ENCODE assay signal across 12 cellular contexts in the genomic region with DNA sequence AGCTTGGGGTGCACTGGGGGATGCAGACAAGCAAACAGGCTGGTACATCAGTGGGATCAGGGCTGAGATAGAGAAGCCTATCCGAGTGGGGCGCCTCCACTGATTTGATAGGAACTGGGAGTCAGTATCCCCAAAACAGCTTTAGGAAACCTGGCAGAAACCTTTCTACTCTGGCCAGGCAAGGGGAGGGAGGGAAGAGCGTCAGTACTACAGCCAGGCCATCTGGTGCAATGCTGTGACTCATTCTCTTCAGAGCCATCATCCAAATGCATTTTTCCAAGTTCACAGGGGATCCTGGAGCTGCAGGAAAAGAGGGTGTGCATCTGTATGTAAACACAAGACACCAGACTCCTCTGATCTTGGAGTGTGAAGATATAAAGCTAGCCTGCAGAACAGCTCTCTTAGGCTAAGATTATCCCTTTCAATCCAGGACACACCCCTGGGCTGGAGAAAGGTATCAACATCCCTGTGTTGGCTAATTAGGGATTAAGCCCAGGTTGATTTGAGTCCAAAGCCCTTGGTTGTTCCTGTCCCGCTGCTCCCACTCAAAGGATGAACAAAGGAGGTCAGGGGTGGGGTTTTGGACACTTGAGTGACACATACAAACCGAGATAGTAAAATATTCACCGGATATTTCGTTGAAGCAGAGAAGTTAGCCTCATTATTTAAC. TPM values are rescaled to one million over a fixed set of nuclear protein-coding genes. Genes with fewer than 3 reads are reported as not detected.
DNase-seq lines count a peak whose midpoint lies in the region; ATAC-seq and TF ChIP-seq lines count a peak whose summit lies in the region.
"Had no signal": no experiment of that assay in that cellular context is flagged by ENCODE, and none has a peak within 500 bp of the region (broad histone marks: within the 10 kb centered on the region; RNA-seq: fewer than 3 reads in every experiment).

No MANE protein-coding gene starts in this region.

- no peaks in the 10 kb centered on the region for H3K27me3 Mint-ChIP-seq in chondrocyte (ENCODE audit: low read depth)
- H3K27me3 Mint-ChIP-seq in mesothelial cell of epicardium (ENCODE audit: low read depth) = peaks cover 18% of the 10 kb centered on the region
- peaks cover 0 to 6% (median 2%) of the 10 kb centered on the region in 5 donors for H3K27me3 Mint-ChIP-seq in naive thymus-derived CD8-positive, alpha-beta T cell
- peaks cover 3% of the 10 kb centered on the region for H3K27me3 Mint-ChIP-seq in activated T-cell treated with anti-CD3 and anti-CD28 coated beads, Interleukin-2, amount 50 U/mL, for 4 hours (ENCODE audit: low read depth)

- TF ChIP-seq CTCF in chondrocyte (IDR thresholded peaks at IDR 0.05) (no peak), mesothelial cell of epicardium (IDR thresholded peaks at IDR 0.05; ENCODE audit: unreplicated experiment) (no peak)

- H3K27ac Mint-ChIP-seq in chondrocyte (ENCODE audit: unreplicated experiment) = no peak overlapping the region
- H3K27ac Mint-ChIP-seq in mesothelial cell of epicardium = no peak overlapping the region
- H3K27ac Mint-ChIP-seq in naive thymus-derived CD8-positive, alpha-beta T cell = no peak overlapping the region
- H3K27ac Mint-ChIP-seq: memory B cell had no signal

- H3K4me3 Mint-ChIP-seq in chondrocyte (ENCODE audit: unreplicated experiment) (no peak overlapping the region), mesothelial cell of epicardium (no peak overlapping the region)
- no peak overlapping the region for H3K4me3 Mint-ChIP-seq in naive thymus-derived CD8-positive, alpha-beta T cell
- H3K4me3 Mint-ChIP-seq in activated T-cell treated with anti-CD3 and anti-CD28 coated beads, Interleukin-2, amount 50 U/mL, for 4 hours = no peak overlapping the region
- H3K4me3 Mint-ChIP-seq: memory B cell had no signal

- H3K4me1 Mint-ChIP-seq in chondrocyte (ENCODE audit: low read depth) (peaks cover 13% of the 10 kb centered on the region), mesothelial cell of epicardium (no peaks in the 10 kb centered on the region)
- peaks cover 0 to 4% (median under 1%) of the 10 kb centered on the region in 4 donors for H3K4me1 Mint-ChIP-seq in naive thymus-derived CD8-positive, alpha-beta T cell
- peaks cover 1% of the 10 kb centered on the region for H3K4me1 Mint-ChIP-seq in activated T-cell treated with anti-CD3 and anti-CD28 coated beads, Interleukin-2, amount 50 U/mL, for 4 hours (ENCODE audit: low read depth)
- H3K4me1 Mint-ChIP-seq: memory B cell had no signal

- POLR2A ChIA-PET in naive thymus-derived CD8-positive, alpha-beta T cell (lab: Charles Lee) = no interaction called here

- no peak for ATAC-seq in naive thymus-derived CD8-positive, alpha-beta T cell
- no peak for ATAC-seq in activated T-cell treated with anti-CD3 and anti-CD28 coated beads, Interleukin-2, amount 50 U/mL, for 4 hours
- ATAC-seq: K562 had no signal

- DNase-seq in H4 (ENCODE audit: low spot score) = peak; percentile 59
- DNase-seq in amniotic epithelial cell (ENCODE audit: low read depth) = peak; percentile 92
- peak; percentile 58 for DNase-seq in glomerular visceral epithelial cell (ENCODE audit: extremely low spot score)
- peak in 2 of 49 donors; percentile 52 to 62 for DNase-seq in substantia nigra (lab: John Stamatoyannopoulos, UW)
- DNase-seq in chondrocyte (ENCODE audit: low spot score) = no peak
- no peak for DNase-seq in mesothelial cell of epicardium (ENCODE audit: low spot score in 2 of 2, unreplicated experiment in 2 of 2)
- DNase-seq in naive thymus-derived CD8-positive, alpha-beta T cell = no peak
- DNase-seq in activated T-cell treated with anti-CD3 and anti-CD28 coated beads, Interleukin-2, amount 50 U/mL, for 4 hours = no peak
- DNase-seq: GF-D8, stomach had no signal

- peak overlapping the region; percentile 7 for H3K27ac ChIP-seq in substantia nigra (ENCODE audit: low read depth, low read length, poor library complexity, severe bottlenecking)
- H3K27ac ChIP-seq: stomach had no signal

- H3K9me3 Mint-ChIP-seq in chondrocyte (ENCODE audit: low read depth) = no peaks in the 10 kb centered on the region
- no peaks in the 10 kb centered on the region for H3K9me3 Mint-ChIP-seq in mesothelial cell of epicardium
- no peaks in the 10 kb centered on the region for H3K9me3 Mint-ChIP-seq in naive thymus-derived CD8-positive, alpha-beta T cell
- H3K9me3 Mint-ChIP-seq in activated T-cell treated with anti-CD3 and anti-CD28 coated beads, Interleukin-2, amount 50 U/mL, for 4 hours = no peaks in the 10 kb centered on the region
- H3K9me3 Mint-ChIP-seq: memory B cell had no signal

- H3K36me3 Mint-ChIP-seq in chondrocyte (ENCODE audit: low read depth) = no peaks in the 10 kb centered on the region
- no peaks in the 10 kb centered on the region for H3K36me3 Mint-ChIP-seq in mesothelial cell of epicardium
- no peaks in the 10 kb centered on the region for H3K36me3 Mint-ChIP-seq in naive thymus-derived CD8-positive, alpha-beta T cell
- no peaks in the 10 kb centered on the region for H3K36me3 Mint-ChIP-seq in activated T-cell treated with anti-CD3 and anti-CD28 coated beads, Interleukin-2, amount 50 U/mL, for 4 hours (ENCODE audit: insufficient read depth)
- H3K36me3 Mint-ChIP-seq: memory B cell had no signal

RNA-seq across cellular contexts. Expression of gene GALNT15, which starts 9.3 kb away (rescaled TPM):
- not detected in 2 replicates for total RNA-seq in H4 (2014; rRNA removed; shearing (Covaris generic))
- total RNA-seq in chondrocyte = 0.28 to 1.2 TPM (median 0.40 TPM) in 3 replicates
- total RNA-seq in mesothelial cell of epicardium = 0.07 to 0.13 TPM (median 0.11 TPM) in 3 replicates
- total RNA-seq in naive thymus-derived CD8-positive, alpha-beta T cell = not detected
- not detected for polyA plus RNA-seq in naive thymus-derived CD8-positive, alpha-beta T cell
- total RNA-seq in activated T-cell treated with anti-CD3 and anti-CD28 coated beads, Interleukin-2, amount 50 U/mL, for 4 hours = not detected
- total RNA-seq: K562 had no signal
- polyA plus RNA-seq: K562 had no signal

Comparison
In these comparisons a context has a peak if more than half of its experiments do, and no peak if none do; other contexts are left out.
1. DNase-seq: peak in H4 (single experiment), amniotic epithelial cell (single experiment) and glomerular visceral epithelial cell (single experiment); none in chondrocyte (single experiment), mesothelial cell of epicardium (0 of 2), naive thymus-derived CD8-positive, alpha-beta T cell (0 of 10) and activated T-cell treated with anti-CD3 and anti-CD28 coated beads, Interleukin-2, amount 50 U/mL, for 4 hours (single experiment).